ENCODE assay signal across 13 cellular contexts in the genomic region with DNA sequence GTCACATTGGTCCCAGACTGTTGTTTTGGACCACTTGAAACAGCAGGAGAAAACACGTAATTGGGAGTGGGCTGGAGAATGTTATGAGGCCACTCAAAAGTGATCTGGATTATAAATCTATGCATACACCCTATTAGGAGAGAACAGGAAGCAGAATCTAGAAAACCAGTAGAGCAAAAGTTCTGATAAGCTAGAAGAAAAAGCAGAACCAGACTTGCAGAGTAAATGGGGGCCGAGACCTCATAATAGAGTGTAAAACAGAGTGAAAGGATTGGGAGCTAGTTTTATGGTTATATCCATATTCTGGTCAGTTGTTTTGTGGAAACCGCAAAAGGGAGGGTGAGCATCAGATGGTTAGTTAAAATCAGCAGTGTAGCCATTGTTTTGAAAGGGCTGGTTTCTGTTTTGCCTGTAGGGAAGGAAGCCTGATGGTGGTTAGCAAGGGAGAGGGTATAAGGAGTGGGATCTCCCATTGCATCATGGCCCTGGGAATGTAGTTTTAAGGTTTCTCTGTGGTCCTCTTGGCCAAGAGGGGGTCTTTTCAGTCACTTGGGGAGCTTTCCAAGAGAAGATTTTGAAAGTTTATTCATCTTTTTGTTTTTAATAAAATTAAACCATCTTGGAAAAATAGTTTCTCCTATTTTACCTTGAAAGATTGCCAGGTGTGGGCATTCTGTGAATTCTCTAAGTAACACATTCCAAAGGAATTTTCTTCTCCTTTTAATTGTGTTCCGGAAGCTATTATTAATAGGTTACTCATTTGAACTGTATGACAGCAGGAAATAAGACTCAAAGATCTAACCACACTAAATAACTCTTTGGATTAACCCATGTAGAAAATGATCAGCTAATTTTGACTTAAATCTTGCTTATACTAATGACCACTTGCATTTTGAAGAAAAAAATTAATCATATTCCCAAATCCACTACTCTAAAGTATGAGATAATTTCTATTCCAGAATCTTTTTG. TPM values are rescaled to one million over a fixed set of nuclear protein-coding genes. Genes with fewer than 3 reads are reported as not detected.
DNase-seq lines count a peak whose midpoint lies in the region; ATAC-seq and TF ChIP-seq lines count a peak whose summit lies in the region.
"Had no signal": no experiment of that assay in that cellular context is flagged by ENCODE, and none has a peak within 500 bp of the region (broad histone marks: within the 10 kb centered on the region; RNA-seq: fewer than 3 reads in every experiment).

No MANE protein-coding gene starts in this region.

- no peaks in the 10 kb centered on the region for H3K36me3 Mint-ChIP-seq in CD4-positive, alpha-beta T cell (ENCODE audit: low read depth)
- no peaks in the 10 kb centered on the region for H3K36me3 Mint-ChIP-seq in memory B cell
- no peaks in the 10 kb centered on the region for H3K36me3 Mint-ChIP-seq in CD8-positive, alpha-beta memory T cell

- H3K4me1 Mint-ChIP-seq in CD4-positive, alpha-beta T cell (ENCODE audit: low read depth) = peaks cover 14% of the 10 kb centered on the region
- H3K4me1 Mint-ChIP-seq in memory B cell = peaks cover 16% of the 10 kb centered on the region
- H3K4me1 Mint-ChIP-seq in CD8-positive, alpha-beta memory T cell = peaks cover 3 to 7% (median 6%) of the 10 kb centered on the region in 3 donors

- H3K27ac Mint-ChIP-seq in CD4-positive, alpha-beta T cell = peak overlapping the region; percentile 2
- peak overlapping the region; percentile 3 for H3K27ac Mint-ChIP-seq in memory B cell
- peak overlapping the region in 2 of 8 donors; percentile 24 to 38 for H3K27ac Mint-ChIP-seq in CD8-positive, alpha-beta memory T cell

- DNase-seq in CD4-positive, alpha-beta T cell = no peak
- DNase-seq in MV-4-11 (lab: John Stamatoyannopoulos, UW) (peak; percentile 97), body of pancreas (no peak), memory B cell (ENCODE audit: low spot score in 2 of 2) (no peak), GM10266 (ENCODE audit: extremely low spot score) (no peak), NCI-H128 (lab: John Stamatoyannopoulos, UW; ENCODE audit: unreplicated experiment) (no peak)
- DNase-seq in CD8-positive, alpha-beta memory T cell = no peak
- no peak for DNase-seq in activated effector memory CD4-positive, alpha-beta T cell treated with anti-CD3 and anti-CD28 coated beads, Interleukin-2, amount 50 U/mL, for 16 hours
- DNase-seq: activated CD4-positive, alpha-beta T cell treated with anti-CD3 and anti-CD28 coated beads, Interleukin-2, amount 50 U/mL, for 4 hours; adrenal gland; DMS79; stimulated activated CD4-positive, alpha-beta T cell treated with anti-CD3 and anti-CD28 coated beads, Interleukin-2, amount 100 ng/mL, for 24 hours had no signal

- no peak overlapping the region for H3K4me3 ChIP-seq in body of pancreas
- no peak overlapping the region for H3K4me3 ChIP-seq in CD8-positive, alpha-beta memory T cell (ENCODE audit: low read length)
- H3K4me3 ChIP-seq: adrenal gland, gastroesophageal sphincter had no signal

- H3K9me3 ChIP-seq in CD4-positive, alpha-beta T cell (ENCODE audit: control insufficient read depth, low read length) = no peaks in the 10 kb centered on the region
- H3K9me3 ChIP-seq in body of pancreas = no peaks in the 10 kb centered on the region
- no peaks in the 10 kb centered on the region for H3K9me3 ChIP-seq in CD8-positive, alpha-beta memory T cell (ENCODE audit: low read length)
- H3K9me3 ChIP-seq: adrenal gland, gastroesophageal sphincter had no signal

- TF ChIP-seq CTCF in CD4-positive, alpha-beta T cell (IDR thresholded peaks at IDR 0.05) = no peak
- TF ChIP-seq CTCF in body of pancreas (IDR thresholded peaks at IDR 0.05) (no peak), GM10266 (IDR thresholded peaks at IDR 0.05; ENCODE audit: control insufficient read depth, insufficient read depth, low read depth, missing control alignments) (no peak)

- no peak overlapping the region for H3K4me3 Mint-ChIP-seq in CD4-positive, alpha-beta T cell
- H3K4me3 Mint-ChIP-seq in memory B cell = no peak overlapping the region
- no peak overlapping the region for H3K4me3 Mint-ChIP-seq in CD8-positive, alpha-beta memory T cell

- no peaks in the 10 kb centered on the region for H3K27me3 Mint-ChIP-seq in CD4-positive, alpha-beta T cell
- H3K27me3 Mint-ChIP-seq in memory B cell = no peaks in the 10 kb centered on the region
- H3K27me3 Mint-ChIP-seq in CD8-positive, alpha-beta memory T cell = no peaks in the 10 kb centered on the region

- ATAC-seq in CD4-positive, alpha-beta T cell (ENCODE audit: poor library complexity) = no peak
- ATAC-seq in body of pancreas (peak; percentile 54), memory B cell (ENCODE audit: low read depth) (peak; percentile 35)
- ATAC-seq: gastroesophageal sphincter had no signal

- no peaks in the 10 kb centered on the region for H3K27me3 ChIP-seq in CD4-positive, alpha-beta T cell (ENCODE audit: control insufficient read depth, insufficient read depth, low read length)
- no peaks in the 10 kb centered on the region for H3K27me3 ChIP-seq in body of pancreas
- no peaks in the 10 kb centered on the region for H3K27me3 ChIP-seq in CD8-positive, alpha-beta memory T cell (ENCODE audit: insufficient read depth, low read length, poor library complexity, severe bottlenecking)
- H3K27me3 ChIP-seq: adrenal gland, gastroesophageal sphincter had no signal

- TF ChIP-seq POLR2A in body of pancreas (IDR thresholded peaks at IDR 0.05) = no peak

- intact Hi-C loops in CD4-positive, alpha-beta T cell (cut with DNase I, micrococcal nuclease) = no loop called here
- intact Hi-C loops in body of pancreas (cut with DNase I) = no loop called here

- no peak overlapping the region for H3K27ac ChIP-seq in CD4-positive, alpha-beta T cell (ENCODE audit: low read depth, low read length)
- peak overlapping the region in 2 of 4 donors; percentile 24 to 59 for H3K27ac ChIP-seq in body of pancreas
- no peak overlapping the region for H3K27ac ChIP-seq in CD8-positive, alpha-beta memory T cell (ENCODE audit: low read depth, low read length)
- H3K27ac ChIP-seq: adrenal gland, gastroesophageal sphincter had no signal

- no peaks in the 10 kb centered on the region for H3K36me3 ChIP-seq in body of pancreas (replicated peaks in 1 of 2; ENCODE audit: insufficient read depth in 1 of 2, low read depth in 2 of 2)
- H3K36me3 ChIP-seq in CD8-positive, alpha-beta memory T cell (ENCODE audit: insufficient read depth, low read length) = no peaks in the 10 kb centered on the region
- H3K36me3 ChIP-seq: adrenal gland, gastroesophageal sphincter had no signal

- WGBS in body of pancreas, 2 donors = 74 to 76% methylated on average over 4 of the region's 4 CpGs

- CTCF ChIA-PET in CD4-positive, alpha-beta T cell (lab: Charles Lee) = interaction anchor here (1.0 to 2.7 kb wide), 3 partner anchors 12 to 110 kb away, joined by 3 to 8 read pairs (median 4); no protein-coding TSS in a partner anchor
- CTCF ChIA-PET in CD8-positive, alpha-beta memory T cell (lab: Charles Lee) = interaction anchor here (1.1 to 7.7 kb wide), 4 partner anchors 21 to 112 kb away, joined by 3 to 144 read pairs (median 3); no protein-coding TSS in a partner anchor

- H3K9me3 Mint-ChIP-seq in CD4-positive, alpha-beta T cell = no peaks in the 10 kb centered on the region
- no peaks in the 10 kb centered on the region for H3K9me3 Mint-ChIP-seq in memory B cell
- H3K9me3 Mint-ChIP-seq in CD8-positive, alpha-beta memory T cell = no peaks in the 10 kb centered on the region

- no peaks in the 10 kb centered on the region for H3K4me1 ChIP-seq in body of pancreas
- no peaks in the 10 kb centered on the region for H3K4me1 ChIP-seq in CD8-positive, alpha-beta memory T cell (ENCODE audit: insufficient read depth, low read length)
- H3K4me1 ChIP-seq: adrenal gland had no signal

- POLR2A ChIA-PET in CD4-positive, alpha-beta T cell (lab: Charles Lee) = interaction anchor here (0.8 to 1.2 kb wide), 3 partner anchors 17 to 101 kb away, joined by 3 to 6 read pairs (median 4); partner anchors contain the start of gene CCNI
- POLR2A ChIA-PET in CD8-positive, alpha-beta memory T cell (lab: Charles Lee) = no interaction called here

RNA-seq across cellular contexts. Expression of gene CCNI, which starts 17.3 kb away (rescaled TPM):
- total RNA-seq in CD4-positive, alpha-beta T cell = 100 to 1,000 TPM; 385 to 418 TPM
- total RNA-seq in body of pancreas = 100 to 1,000 TPM in 1 of 2 donors, 10 to 100 TPM in 1; 92.6 to 185 TPM
- total RNA-seq in CD8-positive, alpha-beta memory T cell = 100 to 1,000 TPM; 191 to 206 TPM
- 325 TPM for polyA plus RNA-seq in CD8-positive, alpha-beta memory T cell
